ENCODE assay signal across 1 cellular context in genomic region chr21:37365657-37366487, GRCh38.
TF ChIP-seq lines count a peak whose summit lies in the region.

No MANE protein-coding gene starts in this region.

TF ChIP-seq in SK-N-SH treated with all-trans-retinoic acid at 6 μM for 48 hours, 23 proteins besides CTCF, POLR2A, EP300 and RAD21 (continued from another document):
- 0 out of 2 replicates have a peak, but pooled peaks have one; percentile 44 for TF ChIP-seq TSHZ2 (CRISPR knock-in tag; IDR thresholded peaks at IDR 0.05)
- TF ChIP-seq TCF4 (CRISPR knock-in tag; IDR thresholded peaks at IDR 0.05; ENCODE audit: borderline replicate concordance) = no peak
- no peak for TF ChIP-seq ZFP30 (CRISPR knock-in tag; IDR thresholded peaks at IDR 0.05)
